16 cellular contexts compared by ENCODE assay signal in genomic region chr22:38456841-38457699, GRCh38. TPM values are rescaled to one million over a fixed set of nuclear protein-coding genes. Genes with fewer than 3 reads are reported as not detected.
DNase-seq lines count a peak whose midpoint lies in the region; ATAC-seq and TF ChIP-seq lines count a peak whose summit lies in the region.
"Had no signal": no experiment of that assay in that cellular context is flagged by ENCODE, and none has a peak within 500 bp of the region (broad histone marks: within the 10 kb centered on the region; RNA-seq: fewer than 3 reads in every experiment).

No MANE protein-coding gene starts in this region.

- H3K9me3 Mint-ChIP-seq in T-helper 2 cell treated with Interferon-gamma antibody and Interleukin-4, amounts not matched to agents 5 μg/mL and 100 μg/mL, for 36 hours, result no peaks in the 10 kb centered on the region
- H3K9me3 Mint-ChIP-seq in endothelial cell (ENCODE audit: unreplicated experiment) (no peaks in the 10 kb centered on the region), osteocyte (ENCODE audit: unreplicated experiment) (no peaks in the 10 kb centered on the region)

- peaks cover 74% of the 10 kb centered on the region for H3K27me3 Mint-ChIP-seq in T-helper 2 cell treated with Interferon-gamma antibody and Interleukin-4, amounts not matched to agents 5 μg/mL and 100 μg/mL, for 36 hours (ENCODE audit: low read depth)
- peaks cover 30% of the 10 kb centered on the region for H3K27me3 Mint-ChIP-seq in endothelial cell (ENCODE audit: unreplicated experiment)
- H3K27me3 Mint-ChIP-seq in osteocyte (ENCODE audit: unreplicated experiment), result peaks cover 56% of the 10 kb centered on the region

- peaks cover 8% of the 10 kb centered on the region for H3K4me1 Mint-ChIP-seq in T-helper 2 cell treated with Interferon-gamma antibody and Interleukin-4, amounts not matched to agents 5 μg/mL and 100 μg/mL, for 36 hours (ENCODE audit: low read depth)
- peaks cover 2% of the 10 kb centered on the region for H3K4me1 Mint-ChIP-seq in endothelial cell (ENCODE audit: unreplicated experiment)
- H3K4me1 Mint-ChIP-seq in osteocyte (ENCODE audit: unreplicated experiment), result peaks cover 13% of the 10 kb centered on the region

- H3K27ac Mint-ChIP-seq in T-helper 2 cell treated with Interferon-gamma antibody and Interleukin-4, amounts not matched to agents 5 μg/mL and 100 μg/mL, for 36 hours, result no peak overlapping the region
- H3K27ac Mint-ChIP-seq in endothelial cell (ENCODE audit: unreplicated experiment) (no peak overlapping the region), osteocyte (ENCODE audit: unreplicated experiment) (no peak overlapping the region)

- H3K36me3 Mint-ChIP-seq in T-helper 2 cell treated with Interferon-gamma antibody and Interleukin-4, amounts not matched to agents 5 μg/mL and 100 μg/mL, for 36 hours (ENCODE audit: low read depth), result no peaks in the 10 kb centered on the region
- H3K36me3 Mint-ChIP-seq in endothelial cell (ENCODE audit: low read depth, unreplicated experiment), result peaks cover 6% of the 10 kb centered on the region
- no peaks in the 10 kb centered on the region for H3K36me3 Mint-ChIP-seq in osteocyte (ENCODE audit: unreplicated experiment)

- ATAC-seq in GM21786 (IDR thresholded peaks at IDR 0.05; ENCODE audit: unreplicated experiment), result no peak
- ATAC-seq: body of pancreas, mucosa of descending colon had no signal

- peak overlapping the region; percentile 62 for H3K4me3 Mint-ChIP-seq in T-helper 2 cell treated with Interferon-gamma antibody and Interleukin-4, amounts not matched to agents 5 μg/mL and 100 μg/mL, for 36 hours
- H3K4me3 Mint-ChIP-seq in endothelial cell (ENCODE audit: unreplicated experiment) (peak overlapping the region; percentile 65), osteocyte (ENCODE audit: unreplicated experiment) (peak overlapping the region; percentile 59)

- TF ChIP-seq CTCF in endothelial cell (IDR thresholded peaks at IDR 0.05; ENCODE audit: unreplicated experiment) (no peak), osteocyte (IDR thresholded peaks at IDR 0.05) (no peak)

- no peak for DNase-seq in T-helper 2 cell treated with Interferon-gamma antibody and Interleukin-4, amounts not matched to agents 5 μg/mL and 100 μg/mL, for 36 hours (ENCODE audit: low spot score)
- DNase-seq in T-helper 2 cell (no peak), NCI-H69 (lab: John Stamatoyannopoulos, UW) (peak; percentile 38), endothelial cell (ENCODE audit: low spot score) (no peak), osteocyte (ENCODE audit: extremely low spot score, unreplicated experiment) (no peak), UCSD-AML1 (lab: John Stamatoyannopoulos, UW; ENCODE audit: unreplicated experiment) (no peak)
- DNase-seq in stimulated activated CD4-positive, alpha-beta T cell treated with anti-CD3 and anti-CD28 coated beads, Interleukin-4, amount 100 ng/mL, for 1 hour, result no peak
- DNase-seq: activated CD8-positive, alpha-beta memory T cell treated with anti-CD3 and anti-CD28 coated beads, Interleukin-2, amount 50 U/mL, for 48 hours; body of pancreas; effector memory CD4-positive, alpha-beta T cell; foreskin fibroblast; MM.1S; mucosa of descending colon; NCI-H2029 treated with DMSO at 0.1 percent for 48 hours had no signal

RNA-seq across cellular contexts. Expression of gene KCNJ4, which starts 2.1 kb away (rescaled TPM):
- total RNA-seq in endothelial cell (ENCODE audit: unreplicated experiment), result 0.21 TPM
- 0.43 and 0.57 TPM in 2 replicates for total RNA-seq in osteocyte
- total RNA-seq: body of pancreas, mucosa of descending colon, subcutaneous adipose tissue had no signal

RNA-seq across cellular contexts. Expression of gene KDELR3, which starts 10.8 kb away (rescaled TPM):
- total RNA-seq in endothelial cell (ENCODE audit: unreplicated experiment) (3.7 TPM), osteocyte (39.3 and 49.3 TPM in 2 replicates)

RNA-seq across cellular contexts. Expression of gene DDX17, which starts 49.0 kb away (rescaled TPM):
- total RNA-seq in endothelial cell (ENCODE audit: unreplicated experiment) (492 TPM), osteocyte (439 and 466 TPM in 2 replicates)
